ENCODE assay signal across 20 cellular contexts in genomic region chr19:40685016-40685526, GRCh38.
"Had no signal": no experiment of that assay in that cellular context is flagged by ENCODE, and none has a peak within 500 bp of the region (broad histone marks: within the 10 kb centered on the region; RNA-seq: fewer than 3 reads in every experiment).

No MANE protein-coding gene starts in this region.

- H3K36me3 ChIP-seq: ovary had no signal

- ATAC-seq: foreskin keratinocyte; stimulated activated naive B cell treated with anti-CD40 and anti-IgM and Interleukin-4, amounts not matched to agents 10 μg/mL and 1 μg/mL and 100 μg/mL, for 72 hours had no signal

- H3K27me3 ChIP-seq: cardiac muscle cell, foreskin keratinocyte, ovary, transverse colon, vagina had no signal

- H3K4me3 ChIP-seq: cardiac muscle cell, ovary, prostate gland, transverse colon, vagina had no signal

- H3K27ac ChIP-seq: cardiac muscle cell, foreskin keratinocyte, ovary, prostate gland, transverse colon, vagina had no signal

- H3K4me3 Mint-ChIP-seq: activated naive CD8-positive, alpha-beta T cell; activated T-cell treated with anti-CD3 and anti-CD28 coated beads, Interleukin-2, amount 50 U/mL, for 24 hours; stimulated activated naive B cell treated with anti-CD40 and anti-IgM and Interleukin-4, amounts not matched to agents 10 μg/mL and 1 μg/mL and 100 μg/mL, for 72 hours had no signal

- H3K4me1 ChIP-seq: foreskin keratinocyte had no signal

- H3K27ac Mint-ChIP-seq: activated naive CD8-positive, alpha-beta T cell; activated T-cell treated with anti-CD3 and anti-CD28 coated beads, Interleukin-2, amount 50 U/mL, for 24 hours; activated T-helper 2 cell treated with anti-CD3 and anti-CD28 coated beads, Interferon-gamma antibody, Interleukin-2, Interleukin-4, amounts not matched to agents 10 μg/mL and 5 μg/mL and 100 μg/mL, durations not matched to agents 14 hours and 24 hours and 36 hours; stimulated activated naive B cell treated with anti-CD40 and anti-IgM and Interleukin-4, amounts not matched to agents 10 μg/mL and 1 μg/mL and 100 μg/mL, for 72 hours had no signal

- DNase-seq: activated CD8-positive, alpha-beta memory T cell treated with anti-CD3 and anti-CD28 coated beads for 24 hours; activated CD8-positive, alpha-beta memory T cell treated with anti-CD3 and anti-CD28 coated beads, Interleukin-2, amount 50 U/mL, for 4 hours; activated naive CD4-positive, alpha-beta T cell; activated T-cell treated with anti-CD3 and anti-CD28 coated beads, Interleukin-2, amount 50 U/mL, for 24 hours; amniotic stem cell; cortex of kidney; foreskin keratinocyte; hippocampal formation; mesenchymal stem cell; ovary; stimulated activated CD4-positive, alpha-beta T cell treated with anti-CD3 and anti-CD28 coated beads, Interleukin-2, amount 100 ng/mL, for 48 hours; stimulated activated CD8-positive, alpha-beta memory T cell treated with anti-CD3 and anti-CD28 coated beads, Interleukin-4, amount 100 ng/mL, for 48 hours; stimulated activated naive B cell treated with anti-CD40 and anti-IgM and Interleukin-4, amounts not matched to agents 10 μg/mL and 1 μg/mL and 100 μg/mL, for 72 hours; T-helper 9 cell; transverse colon had no signal

- H3K9me3 ChIP-seq: ovary, prostate gland, transverse colon, vagina had no signal

- H3K9me3 Mint-ChIP-seq: activated T-cell treated with anti-CD3 and anti-CD28 coated beads, Interleukin-2, amount 50 U/mL, for 24 hours; activated T-helper 2 cell treated with anti-CD3 and anti-CD28 coated beads, Interferon-gamma antibody, Interleukin-2, Interleukin-4, amounts not matched to agents 10 μg/mL and 5 μg/mL and 100 μg/mL, durations not matched to agents 14 hours and 24 hours and 36 hours; stimulated activated naive B cell treated with anti-CD40 and anti-IgM and Interleukin-4, amounts not matched to agents 10 μg/mL and 1 μg/mL and 100 μg/mL, for 72 hours had no signal

- H3K27me3 Mint-ChIP-seq: activated naive CD8-positive, alpha-beta T cell; activated T-cell treated with anti-CD3 and anti-CD28 coated beads, Interleukin-2, amount 50 U/mL, for 24 hours; stimulated activated naive B cell treated with anti-CD40 and anti-IgM and Interleukin-4, amounts not matched to agents 10 μg/mL and 1 μg/mL and 100 μg/mL, for 72 hours had no signal
